ENCODE assay signal across 8 cellular contexts in genomic region chr19:1213391-1214286, GRCh38. TPM values are rescaled to one million over a fixed set of nuclear protein-coding genes. Genes with fewer than 3 reads are reported as not detected.
A peak's percentile ranks its signal among the peaks of the same experiment; 100 is the strongest.
DNase-seq lines count a peak whose midpoint lies in the region; ATAC-seq, FAIRE-seq and TF ChIP-seq lines count a peak whose summit lies in the region.

No MANE protein-coding gene starts in this region.

- no peak for TF ChIP-seq RAD21 in GM12878 (IDR thresholded peaks at IDR 0.05; ENCODE audit: insufficient read depth, low read depth, low read length)

- no peak for TF ChIP-seq EP300 in GM12878 (IDR thresholded peaks at IDR 0.05; ENCODE audit: borderline replicate concordance in 1 of 2, control insufficient read depth in 1 of 2, low read depth in 2 of 2, low read length in 2 of 2)

- no TSS peak for BruUV-seq in GM12878 (replicated peaks; lab: Mats Ljungman, UMichigan)

- H3F3A ChIP-seq in smooth muscle cell (ENCODE audit: low read depth) (peaks cover 18% of the 10 kb centered on the region), MM.1S (ENCODE audit: insufficient read depth, low read length) (no peaks in the 10 kb centered on the region)

- H3K9me3 ChIP-seq in GM12878 (replicated peaks; ENCODE audit: control insufficient read depth, insufficient read depth, low read length): no peaks in the 10 kb centered on the region
- no peaks in the 10 kb centered on the region for H3K9me3 ChIP-seq in smooth muscle cell (replicated peaks; ENCODE audit: low read depth)
- no peaks in the 10 kb centered on the region for H3K9me3 ChIP-seq in MM.1S (replicated peaks; ENCODE audit: insufficient read depth, low read length)

- H4K20me1 ChIP-seq in GM12878 (ENCODE audit: control insufficient read depth, insufficient read depth): no peaks in the 10 kb centered on the region; the same call in 1 of the 2 replicates
- peaks cover 43% of the 10 kb centered on the region for H4K20me1 ChIP-seq in smooth muscle cell (ENCODE audit: low read depth)
- H4K20me1 ChIP-seq in MM.1S (ENCODE audit: insufficient read depth, low read length): peaks cover 3% of the 10 kb centered on the region; the same call in 1 of the 2 replicates

- H3K27me3 ChIP-seq in GM12878 (replicated peaks in 1 of 2; ENCODE audit: control insufficient read depth in 2 of 2, insufficient read depth in 2 of 2, low read length in 1 of 2) (no peaks in the 10 kb centered on the region), smooth muscle cell (ENCODE audit: low read depth) (no peaks in the 10 kb centered on the region), MM.1S (replicated peaks; ENCODE audit: insufficient read depth, low read length) (no peaks in the 10 kb centered on the region)

- DNase-seq in GM18507 (ENCODE audit: extremely low spot score, insufficient read length, low read depth): no peak
- peak; percentile 45 for DNase-seq in RPMI7951 (ENCODE audit: low read depth)
- DNase-seq in GM12878 (ENCODE audit: low read depth, low spot score): peak; percentile 47
- peak; percentile 90 for DNase-seq in iris pigment epithelial cell (ENCODE audit: low read depth)
- peak; percentile 29 for DNase-seq in smooth muscle cell (lab: John Stamatoyannopoulos, UW; ENCODE audit: unreplicated experiment)
- DNase-seq in MM.1S: no peak
- no peak for DNase-seq in DMS53 (lab: John Stamatoyannopoulos, UW)

- H3K9me2 ChIP-seq in MM.1S (replicated peaks; ENCODE audit: insufficient read depth, low read length): no peaks in the 10 kb centered on the region

- RAD21 ChIA-PET in GM12878 (lab: Charles Lee; ENCODE audit: unreplicated experiment): interaction anchor here (0.8 to 1.7 kb wide), 4 partner anchors 31 to 275 kb away, joined by 3 to 4 read pairs (median 3); no protein-coding TSS in a partner anchor

- intact Hi-C loops in GM12878 (cut with micrococcal nuclease; ENCODE audit: unreplicated experiment): no loop called here

- TF ChIP-seq POLR2A in GM12878 (IDR thresholded peaks at IDR 0.05; ENCODE audit: low read depth, low read length): peak; percentile 51; the same call in 1 of the 2 replicates

- H2AFZ ChIP-seq in GM12878 (ENCODE audit: control insufficient read depth, low read depth, low read length): peak overlapping the region; percentile 66
- no peak overlapping the region for H2AFZ ChIP-seq in smooth muscle cell (ENCODE audit: low read depth)
- no peak overlapping the region for H2AFZ ChIP-seq in MM.1S (ENCODE audit: low read length)

- peaks cover 70% of the 10 kb centered on the region for H3K79me2 ChIP-seq in GM12878 (ENCODE audit: control insufficient read depth, insufficient read depth, low read length)
- H3K79me2 ChIP-seq in smooth muscle cell (ENCODE audit: low read depth): peaks cover 98% of the 10 kb centered on the region
- H3K79me2 ChIP-seq in MM.1S (ENCODE audit: low read length): peaks cover 98% of the 10 kb centered on the region

- 46% methylated on average over 39 of the region's 39 CpGs for WGBS in GM12878 (ENCODE audit: insufficient coverage, insufficient replicate concordance, low lambda C conversion rate, missing lambda C conversion rate)
- WGBS in smooth muscle cell (ENCODE audit: low lambda C conversion rate): 68% methylated on average over 39 of the region's 39 CpGs

- ATAC-seq in GM12878: peak; percentile 91
- ATAC-seq in HG03159 (IDR thresholded peaks at IDR 0.05; ENCODE audit: unreplicated experiment): no peak

- in situ Hi-C loops in GM12878 (cut with MboI): no loop called here

- H3K4me1 ChIP-seq in GM12878 (ENCODE audit: control insufficient read depth, insufficient read depth, low read length) (peaks cover 26% of the 10 kb centered on the region), smooth muscle cell (ENCODE audit: low read depth) (peaks cover 24% of the 10 kb centered on the region), MM.1S (ENCODE audit: low read length) (no peaks in the 10 kb centered on the region)

- peak overlapping the region; percentile 43 for H3K9ac ChIP-seq in GM12878 (ENCODE audit: control insufficient read depth, insufficient read depth, low read length)
- H3K9ac ChIP-seq in smooth muscle cell (ENCODE audit: low read depth): no peak overlapping the region
- no peak overlapping the region for H3K9ac ChIP-seq in MM.1S (ENCODE audit: low read length)

- FAIRE-seq in GM18507 (lab: Jason Lieb, UNC): peak; percentile 81
- FAIRE-seq in GM12878 (lab: Jason Lieb, UNC): peak; percentile 86

- POLR2A ChIA-PET in GM12878 (lab: Charles Lee): interaction anchor here (0.5 to 1.6 kb wide), 6 partner anchors 10 to 1210 kb away, joined by 3 to 7 read pairs (median 3); no protein-coding TSS in a partner anchor

- SMC1A ChIA-PET in GM12878 (lab: Charles Lee; ENCODE audit: uncharacterized antibody, unreplicated experiment): interaction anchor here (0.5 kb wide), 1 partner anchor 14 kb away, joined by 3 read pairs; no protein-coding TSS in a partner anchor

- H3K4me3 ChIP-seq in GM12878: peak overlapping the region; percentile 46; the same call in 1 of the 2 replicates
- no peak overlapping the region for H3K4me3 ChIP-seq in smooth muscle cell
- H3K4me3 ChIP-seq in MM.1S (ENCODE audit: low read length): no peak overlapping the region

- H3K4me2 ChIP-seq in GM12878 (ENCODE audit: control insufficient read depth, insufficient read depth): peak overlapping the region; percentile 72
- peak overlapping the region; percentile 71 for H3K4me2 ChIP-seq in smooth muscle cell
- no peak overlapping the region for H3K4me2 ChIP-seq in MM.1S (ENCODE audit: low read depth, low read length)

- H3K36me3 ChIP-seq in GM12878 (ENCODE audit: control insufficient read depth in 2 of 2, insufficient read depth in 2 of 2, low read length in 1 of 2) (peaks cover 7 to 15% of the 10 kb centered on the region in 2 experiments; a peak in 3 of 4 replicates), smooth muscle cell (ENCODE audit: low read depth) (no peaks in the 10 kb centered on the region), MM.1S (replicated peaks; ENCODE audit: insufficient read depth, low read length) (no peaks in the 10 kb centered on the region; the same call in 1 of the 2 replicates)

- CTCF ChIA-PET in GM12878 (lab: Yijun Ruan, JAX): interaction anchor here (0.9 kb wide), 1 partner anchor 25 kb away, joined by 3 read pairs; no protein-coding TSS in a partner anchor

- TF ChIP-seq CTCF in GM12878 (IDR thresholded peaks at IDR 0.05 in 2 of 3, conservative IDR thresholded peaks at IDR 0.05 in 1 of 3; ENCODE audit: control insufficient read depth in 2 of 3, extremely low read depth in 1 of 3, insufficient read depth in 1 of 3, low read depth in 3 of 3, low read length in 3 of 3): no peak
- TF ChIP-seq CTCF in smooth muscle cell (IDR thresholded peaks at IDR 0.05; ENCODE audit: borderline replicate concordance, insufficient read depth, poor library complexity, severe bottlenecking): no peak
- TF ChIP-seq CTCF in MM.1S (IDR thresholded peaks at IDR 0.05; ENCODE audit: low read length): no peak

- H3K27ac ChIP-seq in GM12878 (ENCODE audit: control insufficient read depth, insufficient read depth) (peak overlapping the region; percentile 76), smooth muscle cell (ENCODE audit: low read depth) (peak overlapping the region; percentile 77), MM.1S (ENCODE audit: low read length) (no peak overlapping the region)

RNA-seq across cellular contexts. Expression of gene STK11, which starts 8.1 kb away (rescaled TPM):
- total RNA-seq in RPMI7951 (2014; rRNA removed; shearing (Covaris generic)): 19.8 and 34.9 TPM in 2 replicates
- 65.3 and 74.4 TPM in 2 replicates for total RNA-seq in GM12878 (2013; cell fraction: nucleolus; rRNA removed)
- total RNA-seq in GM12878 (2014; rRNA removed): 62.0 and 65.7 TPM in 2 replicates
- total RNA-seq in GM12878 (2014; rRNA removed; fragmentation: Illumina TruSeq; extraction: Trizol): 30.7 and 34.3 TPM in 2 replicates
- 64.6 and 71.0 TPM in 2 replicates for total RNA-seq in GM12878 (2021)
- 10.6 TPM for polyA plus RNA-seq in GM12878 (2011; ENCODE audit: low read depth)
- polyA plus RNA-seq in GM12878 (2011; rRNA removed): 30.2 and 31.3 TPM in 2 replicates
- 35.3 and 63.5 TPM in 2 replicates for polyA plus RNA-seq in GM12878 (2011; cell fraction: cytosol; rRNA removed)
- polyA plus RNA-seq in GM12878 (2011; cell fraction: nucleus; rRNA removed): 132 and 164 TPM in 2 replicates
- 35.5 and 36.4 TPM in 2 replicates for polyA plus RNA-seq in GM12878 (2012)
- polyA plus RNA-seq in GM12878 (2014; fragmentation: Illumina TruSeq; extraction: Trizol): 8.5 and 16.3 TPM in 2 replicates
- polyA plus RNA-seq in GM12878 (2014; fragmentation: Nextera tagmentation; extraction: Ambion mirVana): under 1 TPM; 0.33 to 0.74 TPM
- polyA plus RNA-seq in GM12878 (2014; rRNA removed): 57.0 and 69.5 TPM in 2 replicates
- polyA plus RNA-seq in GM12878 (2016; fragmentation: Nextera tagmentation; extraction: Ambion mirVana): 1 to 10 TPM; 4.9 to 5.4 TPM
- 31.5 and 37.9 TPM in 2 replicates for polyA minus RNA-seq in GM12878 (2011; rRNA and poly(A)+ RNA removed)
- 19.5 and 22.7 TPM in 2 replicates for polyA minus RNA-seq in GM12878 (2011; cell fraction: cytosol; rRNA and poly(A)+ RNA removed)
- 19.9 and 33.8 TPM in 2 replicates for polyA minus RNA-seq in GM12878 (2011; cell fraction: nucleus; rRNA and poly(A)+ RNA removed)
- 23.6 and 29.3 TPM in 2 replicates for total RNA-seq in smooth muscle cell
- 62.3 and 79.7 TPM in 2 replicates for polyA plus RNA-seq in smooth muscle cell

RNA-seq across cellular contexts. Expression of gene CBARP, which starts 24.2 kb away (rescaled TPM):
- 0.48 and 0.88 TPM in 2 replicates for total RNA-seq in RPMI7951 (2014; rRNA removed; shearing (Covaris generic))
- 1.2 and 1.3 TPM in 2 replicates for total RNA-seq in GM12878 (2013; cell fraction: nucleolus; rRNA removed)
- total RNA-seq in GM12878 (2014; rRNA removed): 0.44 and 0.51 TPM in 2 replicates
- total RNA-seq in GM12878 (2014; rRNA removed; fragmentation: Illumina TruSeq; extraction: Trizol): 0.05 and 0.09 TPM in 2 replicates
- 0.59 and 0.61 TPM in 2 replicates for total RNA-seq in GM12878 (2021)
- 0.12 TPM for polyA plus RNA-seq in GM12878 (2011; ENCODE audit: low read depth)
- 0.03 and 0.04 TPM in 2 replicates for polyA plus RNA-seq in GM12878 (2011; rRNA removed)
- polyA plus RNA-seq in GM12878 (2011; cell fraction: cytosol; rRNA removed): 0.09 and 0.28 TPM in 2 replicates
- polyA plus RNA-seq in GM12878 (2011; cell fraction: nucleus; rRNA removed): 2.0 and 2.3 TPM in 2 replicates
- 1.2 and 1.9 TPM in 2 replicates for polyA plus RNA-seq in GM12878 (2012)
- polyA plus RNA-seq in GM12878 (2014; fragmentation: Illumina TruSeq; extraction: Trizol): 0.04 TPM in 1 of 2 replicates, not detected in the other
- polyA plus RNA-seq in GM12878 (2014; fragmentation: Nextera tagmentation; extraction: Ambion mirVana): not detected
- 0.55 and 0.93 TPM in 2 replicates for polyA plus RNA-seq in GM12878 (2014; rRNA removed)
- polyA plus RNA-seq in GM12878 (2016; fragmentation: Nextera tagmentation; extraction: Ambion mirVana): under 1 TPM in 1 of 2 experiments, not detected in 1; 0.18 TPM
- polyA minus RNA-seq in GM12878 (2011; rRNA and poly(A)+ RNA removed): not detected in 2 replicates
- 0.83 TPM in 1 of 2 replicates, not detected in the other for polyA minus RNA-seq in GM12878 (2011; cell fraction: cytosol; rRNA and poly(A)+ RNA removed)
- polyA minus RNA-seq in GM12878 (2011; cell fraction: nucleus; rRNA and poly(A)+ RNA removed): 0.19 TPM in 1 of 2 replicates, not detected in the other
- total RNA-seq in smooth muscle cell: 1.7 and 2.7 TPM in 2 replicates
- 10.2 and 10.5 TPM in 2 replicates for polyA plus RNA-seq in smooth muscle cell

RNA-seq across cellular contexts. Expression of gene ATP5F1D, which starts 27.9 kb away (rescaled TPM):
- 41.8 and 78.0 TPM in 2 replicates for total RNA-seq in RPMI7951 (2014; rRNA removed; shearing (Covaris generic))
- 14.2 and 16.6 TPM in 2 replicates for total RNA-seq in GM12878 (2013; cell fraction: nucleolus; rRNA removed)
- total RNA-seq in GM12878 (2014; rRNA removed): 45.8 and 52.5 TPM in 2 replicates
- total RNA-seq in GM12878 (2014; rRNA removed; fragmentation: Illumina TruSeq; extraction: Trizol): 18.9 and 23.6 TPM in 2 replicates
- total RNA-seq in GM12878 (2021): 304 and 305 TPM in 2 replicates
- polyA plus RNA-seq in GM12878 (2011; ENCODE audit: low read depth): 34.8 TPM
- 18.5 and 46.6 TPM in 2 replicates for polyA plus RNA-seq in GM12878 (2011; rRNA removed)
- 109 and 189 TPM in 2 replicates for polyA plus RNA-seq in GM12878 (2011; cell fraction: cytosol; rRNA removed)
- 95.0 and 142 TPM in 2 replicates for polyA plus RNA-seq in GM12878 (2011; cell fraction: nucleus; rRNA removed)
- 163 and 185 TPM in 2 replicates for polyA plus RNA-seq in GM12878 (2012)
- polyA plus RNA-seq in GM12878 (2014; fragmentation: Illumina TruSeq; extraction: Trizol): 1.4 and 12.8 TPM in 2 replicates
- polyA plus RNA-seq in GM12878 (2014; fragmentation: Nextera tagmentation; extraction: Ambion mirVana): 10 to 100 TPM in 1 of 2 experiments, 1 to 10 TPM in 1; 7.2 to 45.0 TPM
- polyA plus RNA-seq in GM12878 (2014; rRNA removed): 179 and 216 TPM in 2 replicates
- 100 to 1,000 TPM; 355 to 357 TPM for polyA plus RNA-seq in GM12878 (2016; fragmentation: Nextera tagmentation; extraction: Ambion mirVana)
- polyA minus RNA-seq in GM12878 (2011; rRNA and poly(A)+ RNA removed): 38.4 and 79.7 TPM in 2 replicates
- polyA minus RNA-seq in GM12878 (2011; cell fraction: cytosol; rRNA and poly(A)+ RNA removed): 73.8 and 96.8 TPM in 2 replicates
- polyA minus RNA-seq in GM12878 (2011; cell fraction: nucleus; rRNA and poly(A)+ RNA removed): 21.4 and 39.0 TPM in 2 replicates
- total RNA-seq in smooth muscle cell: 29.1 and 68.8 TPM in 2 replicates
- 265 and 272 TPM in 2 replicates for polyA plus RNA-seq in smooth muscle cell

RNA-seq across cellular contexts. Expression of gene MIDN, which starts 34.7 kb away (rescaled TPM):
- total RNA-seq in RPMI7951 (2014; rRNA removed; shearing (Covaris generic)): 3.2 and 4.1 TPM in 2 replicates
- 69.3 and 73.1 TPM in 2 replicates for total RNA-seq in GM12878 (2013; cell fraction: nucleolus; rRNA removed)
- total RNA-seq in GM12878 (2014; rRNA removed) (6.1 and 8.4 TPM in 2 replicates), GM12878 (2014; rRNA removed; fragmentation: Illumina TruSeq; extraction: Trizol) (6.5 and 7.0 TPM in 2 replicates), GM12878 (2021) (51.5 and 52.3 TPM in 2 replicates), smooth muscle cell (25.0 and 58.5 TPM in 2 replicates)
- 6.0 TPM for polyA plus RNA-seq in GM12878 (2011; ENCODE audit: low read depth)
- polyA plus RNA-seq in GM12878 (2011; rRNA removed) (7.6 and 12.2 TPM in 2 replicates), GM12878 (2014; fragmentation: Illumina TruSeq; extraction: Trizol) (4.2 and 7.9 TPM in 2 replicates), GM12878 (2014; fragmentation: Nextera tagmentation; extraction: Ambion mirVana) (under 1 TPM; 0.38 to 0.63 TPM), GM12878 (2014; rRNA removed) (30.9 and 33.7 TPM in 2 replicates), GM12878 (2016; fragmentation: Nextera tagmentation; extraction: Ambion mirVana) (1 to 10 TPM; 2.3 TPM), smooth muscle cell (65.3 and 70.6 TPM in 2 replicates)
- polyA plus RNA-seq in GM12878 (2011; cell fraction: cytosol; rRNA removed): 24.2 and 29.5 TPM in 2 replicates
- 102 and 129 TPM in 2 replicates for polyA plus RNA-seq in GM12878 (2011; cell fraction: nucleus; rRNA removed)
- 26.6 and 35.6 TPM in 2 replicates for polyA plus RNA-seq in GM12878 (2012)
- 2.3 and 11.8 TPM in 2 replicates for polyA minus RNA-seq in GM12878 (2011; rRNA and poly(A)+ RNA removed)
- 21.7 and 23.8 TPM in 2 replicates for polyA minus RNA-seq in GM12878 (2011; cell fraction: cytosol; rRNA and poly(A)+ RNA removed)
- polyA minus RNA-seq in GM12878 (2011; cell fraction: nucleus; rRNA and poly(A)+ RNA removed): 29.9 and 46.6 TPM in 2 replicates

RNA-seq across cellular contexts. Expression of gene SBNO2, which starts 39.6 kb away (rescaled TPM):
- 12.1 and 16.3 TPM in 2 replicates for total RNA-seq in RPMI7951 (2014; rRNA removed; shearing (Covaris generic))
- total RNA-seq in GM12878 (2013; cell fraction: nucleolus; rRNA removed): 26.2 and 31.8 TPM in 2 replicates
- total RNA-seq in GM12878 (2014; rRNA removed) (13.8 and 15.8 TPM in 2 replicates), GM12878 (2014; rRNA removed; fragmentation: Illumina TruSeq; extraction: Trizol) (4.8 and 5.6 TPM in 2 replicates), GM12878 (2021) (38.5 and 44.6 TPM in 2 replicates), smooth muscle cell (16.4 and 18.1 TPM in 2 replicates)
- 3.3 TPM for polyA plus RNA-seq in GM12878 (2011; ENCODE audit: low read depth)
- polyA plus RNA-seq in GM12878 (2011; rRNA removed) (2.7 and 7.2 TPM in 2 replicates), GM12878 (2014; fragmentation: Illumina TruSeq; extraction: Trizol) (2.2 and 5.0 TPM in 2 replicates), GM12878 (2014; fragmentation: Nextera tagmentation; extraction: Ambion mirVana) (under 1 TPM; 0.08 to 0.15 TPM), GM12878 (2014; rRNA removed) (21.8 and 26.0 TPM in 2 replicates), GM12878 (2016; fragmentation: Nextera tagmentation; extraction: Ambion mirVana) (1 to 10 TPM; 4.2 to 5.9 TPM), smooth muscle cell (17.6 and 20.9 TPM in 2 replicates)
- polyA plus RNA-seq in GM12878 (2011; cell fraction: cytosol; rRNA removed): 9.3 and 12.8 TPM in 2 replicates
- 64.7 and 83.4 TPM in 2 replicates for polyA plus RNA-seq in GM12878 (2011; cell fraction: nucleus; rRNA removed)
- 12.3 and 13.5 TPM in 2 replicates for polyA plus RNA-seq in GM12878 (2012)
- 10.8 and 18.6 TPM in 2 replicates for polyA minus RNA-seq in GM12878 (2011; rRNA and poly(A)+ RNA removed)
- polyA minus RNA-seq in GM12878 (2011; cell fraction: cytosol; rRNA and poly(A)+ RNA removed): 17.7 and 21.2 TPM in 2 replicates
- 15.5 and 27.3 TPM in 2 replicates for polyA minus RNA-seq in GM12878 (2011; cell fraction: nucleus; rRNA and poly(A)+ RNA removed)

Comparison
In these comparisons a context has a peak if more than half of its experiments do, and no peak if none do; other contexts are left out.
1. DNase-seq: peak in RPMI7951 (single experiment), GM12878 (single experiment), iris pigment epithelial cell (single experiment) and smooth muscle cell (single experiment); none in GM18507 (single experiment), MM.1S (single experiment) and DMS53 (single experiment).